In genomic region chr22:31082606-31083376, GRCh38 we compare ENCODE assay signal across 1 cellular context.
TF ChIP-seq lines count a peak whose summit lies in the region.

No MANE protein-coding gene starts in this region.

TF ChIP-seq in HepG2, 621 proteins besides CTCF, POLR2A, EP300 and RAD21 (continued from another document and continues in another):
- no peak for TF ChIP-seq SNAPC4 (CRISPR knock-in tag; IDR thresholded peaks at IDR 0.05)
- no peak for TF ChIP-seq ELF4 (CRISPR knock-in tag; IDR thresholded peaks at IDR 0.05; ENCODE audit: borderline replicate concordance)
- TF ChIP-seq FOXO1 (CRISPR knock-in tag; IDR thresholded peaks at IDR 0.05): no peak
- no peak for TF ChIP-seq HNRNPL (IDR thresholded peaks at IDR 0.05; ENCODE audit: low read depth, low read length)
- no peak for TF ChIP-seq ARID3A (IDR thresholded peaks at IDR 0.05; ENCODE audit: low read depth, low read length)
- peak; percentile 77; the same call in 1 of the 2 replicates for TF ChIP-seq KLF12 (CRISPR knock-in tag; IDR thresholded peaks at IDR 0.05; ENCODE audit: borderline replicate concordance)
- TF ChIP-seq ZNF839 (CRISPR knock-in tag; IDR thresholded peaks at IDR 0.05; ENCODE audit: borderline replicate concordance): no peak
- no peak; the same call in 1 of the 2 replicates for TF ChIP-seq FOXC1 (CRISPR knock-in tag; IDR thresholded peaks at IDR 0.05; ENCODE audit: borderline replicate concordance)
- no peak for TF ChIP-seq ZNF296 (CRISPR knock-in tag; conservative IDR thresholded peaks at IDR 0.05)
- TF ChIP-seq ISL2 (CRISPR knock-in tag; IDR thresholded peaks at IDR 0.05): no peak
- no peak for TF ChIP-seq ZNF782 (CRISPR knock-in tag; IDR thresholded peaks at IDR 0.05; ENCODE audit: borderline replicate concordance)
- TF ChIP-seq ZNF646 (CRISPR knock-in tag; IDR thresholded peaks at IDR 0.05): no peak
- TF ChIP-seq KLF6 (CRISPR knock-in tag; IDR thresholded peaks at IDR 0.05): no peak
- TF ChIP-seq TFAP4 (IDR thresholded peaks at IDR 0.05; ENCODE audit: borderline replicate concordance, low read depth): no peak
- 0 out of 4 replicates have a peak, but pooled peaks of 1 of the 2 experiments have one; percentile 44 for TF ChIP-seq KLF16 (CRISPR knock-in tag; IDR thresholded peaks at IDR 0.05)
- no peak for TF ChIP-seq PCBP1 (IDR thresholded peaks at IDR 0.05; ENCODE audit: borderline replicate concordance, low read depth, low read length)
- no peak for TF ChIP-seq HMG20A (CRISPR knock-in tag; IDR thresholded peaks at IDR 0.05; ENCODE audit: borderline replicate concordance)
- TF ChIP-seq ZNF569 (CRISPR knock-in tag; IDR thresholded peaks at IDR 0.05; ENCODE audit: borderline replicate concordance): no peak
- no peak for TF ChIP-seq FOXP4 (CRISPR knock-in tag; IDR thresholded peaks at IDR 0.05)
- TF ChIP-seq TARDBP (CRISPR knock-in tag; IDR thresholded peaks at IDR 0.05): no peak
- TF ChIP-seq POGZ (CRISPR knock-in tag; IDR thresholded peaks at IDR 0.05): no peak
- TF ChIP-seq XRCC5 (optimal IDR thresholded peaks at IDR 0.05; ENCODE audit: low read length): no peak
- no peak for TF ChIP-seq ZNF564 (CRISPR knock-in tag; IDR thresholded peaks at IDR 0.05)
- no peak for TF ChIP-seq ZBTB33 (CRISPR knock-in tag; IDR thresholded peaks at IDR 0.05)
- no peak for TF ChIP-seq EHMT2 (IDR thresholded peaks at IDR 0.05; ENCODE audit: borderline replicate concordance, low read depth, low read length)
- no peak for TF ChIP-seq FIP1L1 (IDR thresholded peaks at IDR 0.05; ENCODE audit: borderline replicate concordance, insufficient read depth, low read depth, low read length)
- TF ChIP-seq NFE2L2 (IDR thresholded peaks at IDR 0.05; ENCODE audit: low read length): no peak
- peak; percentile 41; the same call in 1 of the 2 replicates for TF ChIP-seq KDM2A (CRISPR knock-in tag; IDR thresholded peaks at IDR 0.05; ENCODE audit: borderline replicate concordance, low read depth)
- TF ChIP-seq SALL1 (CRISPR knock-in tag; IDR thresholded peaks at IDR 0.05): no peak; the same call in 1 of the 2 replicates
- TF ChIP-seq SIN3B (IDR thresholded peaks at IDR 0.05; ENCODE audit: low read length): no peak
- no peak for TF ChIP-seq ZNF605 (CRISPR knock-in tag; IDR thresholded peaks at IDR 0.05)
- no peak for TF ChIP-seq SP5 (CRISPR knock-in tag; IDR thresholded peaks at IDR 0.05; ENCODE audit: borderline replicate concordance, low read depth)
- peak; percentile 17; the same call in 1 of the 2 replicates for TF ChIP-seq ARID4A (CRISPR knock-in tag; IDR thresholded peaks at IDR 0.05; ENCODE audit: borderline replicate concordance)
- no peak for TF ChIP-seq ZNF660 (CRISPR knock-in tag; IDR thresholded peaks at IDR 0.05; ENCODE audit: borderline replicate concordance, low read depth)
- no peak for TF ChIP-seq ZBTB8A (CRISPR knock-in tag; IDR thresholded peaks at IDR 0.05; ENCODE audit: borderline replicate concordance, low read depth)
- TF ChIP-seq MED1 (CRISPR knock-in tag; IDR thresholded peaks at IDR 0.05): 0 out of 2 replicates have a peak, but pooled peaks have one; percentile 22
- TF ChIP-seq STAG1 (CRISPR knock-in tag; IDR thresholded peaks at IDR 0.05): peak; percentile 65
- no peak for TF ChIP-seq ZNF431 (CRISPR knock-in tag; IDR thresholded peaks at IDR 0.05; ENCODE audit: borderline replicate concordance, low read depth)
- TF ChIP-seq ZBTB38 (CRISPR knock-in tag; IDR thresholded peaks at IDR 0.05): no peak
